8 cellular contexts compared by ENCODE assay signal in the genomic region with DNA sequence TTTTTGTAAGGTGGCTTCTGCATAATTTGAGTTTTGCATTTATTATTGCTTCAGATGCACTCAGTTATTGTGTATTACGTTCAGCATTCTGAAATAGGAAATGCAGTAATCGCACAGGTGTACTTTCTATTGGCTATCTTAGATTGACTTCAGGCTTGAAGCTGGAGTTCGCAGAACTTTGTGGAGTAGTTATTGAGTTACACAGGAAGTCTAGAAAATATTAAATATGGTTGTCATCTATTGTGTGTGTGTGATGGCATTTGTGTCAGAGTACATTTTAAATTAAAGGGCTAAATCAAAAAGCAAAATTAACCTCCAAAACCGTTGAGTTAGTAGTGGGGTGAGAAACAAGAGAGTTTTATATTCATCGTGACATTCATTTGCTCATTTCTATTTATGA. TPM values are rescaled to one million over a fixed set of nuclear protein-coding genes. Genes with fewer than 3 reads are reported as not detected.
DNase-seq lines count a peak whose midpoint lies in the region; ATAC-seq and TF ChIP-seq lines count a peak whose summit lies in the region.

No MANE protein-coding gene starts in this region.

- H3K4me1 Mint-ChIP-seq in stimulated activated naive CD8-positive, alpha-beta T cell treated with anti-CD3 and anti-CD28 coated beads, Interleukin-15, Interleukin-2, amounts not matched to agents 100 ng/mL and 50 ng/mL, for 24 hours (ENCODE audit: low read depth): peaks cover 49% of the 10 kb centered on the region
- peaks cover 28% of the 10 kb centered on the region for H3K4me1 Mint-ChIP-seq in activated CD8-positive, alpha-beta T cell treated with anti-CD3 and anti-CD28 coated beads, Interleukin-2, amount 10 ng/mL, durations not matched to agents 7 days and 5 days (ENCODE audit: low read depth)

- DNase-seq in stimulated activated naive CD8-positive, alpha-beta T cell treated with anti-CD3 and anti-CD28 coated beads, Interleukin-15, Interleukin-2, amounts not matched to agents 100 U/mL and 50 U/mL, for 24 hours: no peak
- DNase-seq in activated CD8-positive, alpha-beta T cell treated with anti-CD3 and anti-CD28 coated beads, Interleukin-2, amount 10 ng/mL, durations not matched to agents 7 days and 5 days: peak; percentile 51
- peak; percentile 46 for DNase-seq in iris pigment epithelial cell (ENCODE audit: low read depth)
- no peak for DNase-seq in tibial artery
- DNase-seq in nucleus accumbens (lab: John Stamatoyannopoulos, UW): no peak
- no peak for DNase-seq in NCI-H2227 treated with DMSO at 0.1 percent for 48 hours (lab: John Stamatoyannopoulos, UW)

- H3K27ac ChIP-seq in tibial artery: peak overlapping the region; percentile 100

- intact Hi-C loops in tibial artery (cut with DNase I; ENCODE audit: low total_unique reads): no loop called here

- peak overlapping the region; percentile 79 for H3K27ac Mint-ChIP-seq in stimulated activated naive CD8-positive, alpha-beta T cell treated with anti-CD3 and anti-CD28 coated beads, Interleukin-15, Interleukin-2, amounts not matched to agents 100 ng/mL and 50 ng/mL, for 24 hours
- H3K27ac Mint-ChIP-seq in activated CD8-positive, alpha-beta T cell treated with anti-CD3 and anti-CD28 coated beads, Interleukin-2, amount 10 ng/mL, durations not matched to agents 7 days and 5 days: peak overlapping the region; percentile 81

- peaks cover 0 to 50% (median 14%) of the 10 kb centered on the region in 4 donors for H3K4me1 ChIP-seq in tibial artery

- no peak for TF ChIP-seq CTCF in tibial artery (IDR thresholded peaks at IDR 0.05)

- peaks cover 40% of the 10 kb centered on the region for H3K36me3 Mint-ChIP-seq in stimulated activated naive CD8-positive, alpha-beta T cell treated with anti-CD3 and anti-CD28 coated beads, Interleukin-15, Interleukin-2, amounts not matched to agents 100 ng/mL and 50 ng/mL, for 24 hours (ENCODE audit: low read depth)
- H3K36me3 Mint-ChIP-seq in activated CD8-positive, alpha-beta T cell treated with anti-CD3 and anti-CD28 coated beads, Interleukin-2, amount 10 ng/mL, durations not matched to agents 7 days and 5 days (ENCODE audit: low read depth): peaks cover 55% of the 10 kb centered on the region

- ATAC-seq in stimulated activated naive CD8-positive, alpha-beta T cell treated with anti-CD3 and anti-CD28 coated beads, Interleukin-15, Interleukin-2, amounts not matched to agents 100 U/mL and 50 U/mL, for 24 hours: no peak
- no peak for ATAC-seq in activated CD8-positive, alpha-beta T cell treated with anti-CD3 and anti-CD28 coated beads, Interleukin-2, amount 10 ng/mL, durations not matched to agents 7 days and 5 days
- ATAC-seq in GM19328 (IDR thresholded peaks at IDR 0.05; ENCODE audit: unreplicated experiment): no peak

- CTCF ChIA-PET in activated CD8-positive, alpha-beta T cell treated with anti-CD3 and anti-CD28 coated beads, Interleukin-2, amount 10 ng/mL, durations not matched to agents 7 days and 5 days (lab: Charles Lee): interaction anchor here (11.5 kb wide), 1 partner anchor 186 kb away, joined by 195 read pairs; no protein-coding TSS in a partner anchor

- POLR2A ChIA-PET in activated CD8-positive, alpha-beta T cell treated with anti-CD3 and anti-CD28 coated beads, Interleukin-2, amount 10 ng/mL, durations not matched to agents 7 days and 5 days (lab: Charles Lee): no interaction called here

- H3K9me3 ChIP-seq in tibial artery: no peaks in the 10 kb centered on the region

- H3K27me3 Mint-ChIP-seq in stimulated activated naive CD8-positive, alpha-beta T cell treated with anti-CD3 and anti-CD28 coated beads, Interleukin-15, Interleukin-2, amounts not matched to agents 100 ng/mL and 50 ng/mL, for 24 hours: no peaks in the 10 kb centered on the region
- no peaks in the 10 kb centered on the region for H3K27me3 Mint-ChIP-seq in activated CD8-positive, alpha-beta T cell treated with anti-CD3 and anti-CD28 coated beads, Interleukin-2, amount 10 ng/mL, durations not matched to agents 7 days and 5 days (ENCODE audit: low read depth)

- peak overlapping the region; percentile 94 to 95 for H3K4me3 ChIP-seq in tibial artery

- no peaks in the 10 kb centered on the region for H3K9me3 Mint-ChIP-seq in stimulated activated naive CD8-positive, alpha-beta T cell treated with anti-CD3 and anti-CD28 coated beads, Interleukin-15, Interleukin-2, amounts not matched to agents 100 ng/mL and 50 ng/mL, for 24 hours
- peaks cover 4% of the 10 kb centered on the region for H3K9me3 Mint-ChIP-seq in activated CD8-positive, alpha-beta T cell treated with anti-CD3 and anti-CD28 coated beads, Interleukin-2, amount 10 ng/mL, durations not matched to agents 7 days and 5 days (ENCODE audit: insufficient read depth)

- peaks cover 0 to 3% (median 3%) of the 10 kb centered on the region in 3 donors for H3K36me3 ChIP-seq in tibial artery

- peak overlapping the region; percentile 100 for H3K4me3 Mint-ChIP-seq in stimulated activated naive CD8-positive, alpha-beta T cell treated with anti-CD3 and anti-CD28 coated beads, Interleukin-15, Interleukin-2, amounts not matched to agents 100 ng/mL and 50 ng/mL, for 24 hours
- peak overlapping the region; percentile 100 for H3K4me3 Mint-ChIP-seq in activated CD8-positive, alpha-beta T cell treated with anti-CD3 and anti-CD28 coated beads, Interleukin-2, amount 10 ng/mL, durations not matched to agents 7 days and 5 days

- H3K27me3 ChIP-seq in tibial artery: no peaks in the 10 kb centered on the region

RNA-seq across cellular contexts. Expression of gene ARID2, which starts 2.7 kb away (rescaled TPM):
- 10 to 100 TPM; 49.0 to 52.3 TPM for total RNA-seq in activated CD8-positive, alpha-beta T cell treated with anti-CD3 and anti-CD28 coated beads, Interleukin-2, amount 10 ng/mL, durations not matched to agents 7 days and 5 days

Comparison
In these comparisons a context has a peak if more than half of its experiments do, and no peak if none do; other contexts are left out.
1. DNase-seq: peak in activated CD8-positive, alpha-beta T cell treated with anti-CD3 and anti-CD28 coated beads, Interleukin-2, amount 10 ng/mL, durations not matched to agents 7 days and 5 days (single experiment) and iris pigment epithelial cell (single experiment); none in stimulated activated naive CD8-positive, alpha-beta T cell treated with anti-CD3 and anti-CD28 coated beads, Interleukin-15, Interleukin-2, amounts not matched to agents 100 U/mL and 50 U/mL, for 24 hours (single experiment), tibial artery (0 of 2), nucleus accumbens (0 of 56) and NCI-H2227 treated with DMSO at 0.1 percent for 48 hours (single experiment).